26 cellular contexts compared by ENCODE assay signal in the genomic region with DNA sequence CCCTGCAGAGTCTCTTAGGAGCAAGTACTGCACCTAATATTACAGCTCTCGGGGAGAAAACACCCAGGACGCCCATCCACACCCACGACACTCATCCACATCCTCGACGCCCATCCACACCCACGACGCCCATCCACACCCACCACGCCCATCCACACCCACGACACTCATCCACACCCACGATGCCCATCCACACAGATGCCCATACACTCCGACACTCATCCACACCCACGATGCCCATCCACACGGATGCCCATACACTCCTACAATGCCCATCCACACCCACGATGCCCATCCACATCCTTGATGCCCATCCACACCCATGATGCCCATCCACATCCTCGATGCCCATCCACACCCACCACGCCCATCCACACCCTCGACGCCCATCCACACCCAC.
DNase-seq lines count a peak whose midpoint lies in the region; ATAC-seq, FAIRE-seq and TF ChIP-seq lines count a peak whose summit lies in the region.
"Had no signal": no experiment of that assay in that cellular context is flagged by ENCODE, and none has a peak within 500 bp of the region (broad histone marks: within the 10 kb centered on the region; RNA-seq: fewer than 3 reads in every experiment).

No MANE protein-coding gene starts in this region.

- no peak overlapping the region for H3K4me2 ChIP-seq in trophoblast cell (ENCODE audit: low read length)
- H3K4me2 ChIP-seq: GM23338 had no signal

- H4K91ac ChIP-seq in trophoblast cell (ENCODE audit: low read depth, low read length) = no peak overlapping the region

- H3K14ac ChIP-seq in trophoblast cell (ENCODE audit: low read length) = no peak overlapping the region

- no peak overlapping the region for H3K4me3 Mint-ChIP-seq in endothelial cell (ENCODE audit: unreplicated experiment)
- H3K4me3 Mint-ChIP-seq: CD8-positive, alpha-beta T cell; GM23338; H9; HFFc6 had no signal

- no peak overlapping the region for H4K12ac ChIP-seq in trophoblast cell (ENCODE audit: low read depth, low read length)

- no peak overlapping the region for H3K4ac ChIP-seq in trophoblast cell (ENCODE audit: low read depth, low read length)

- H3K27ac ChIP-seq in HEK293 (ENCODE audit: extremely low read depth, low read depth, low read length) (no peak overlapping the region), trophoblast cell (ENCODE audit: low read depth, low read length) (no peak overlapping the region), foreskin keratinocyte (no peak overlapping the region)

- H2BK12ac ChIP-seq in trophoblast cell (ENCODE audit: low read length) = no peak overlapping the region

- CTCF ChIA-PET in HEK293 (lab: Yijun Ruan, JAX) = no interaction called here

- peaks cover 20% of the 10 kb centered on the region for H3K36me3 Mint-ChIP-seq in endothelial cell (ENCODE audit: low read depth, unreplicated experiment)
- H3K36me3 Mint-ChIP-seq: CD8-positive, alpha-beta T cell had no signal

- no peaks in the 10 kb centered on the region for H3K4me1 Mint-ChIP-seq in endothelial cell (ENCODE audit: unreplicated experiment)
- H3K4me1 Mint-ChIP-seq: GM23338 had no signal

- H3K4me1 ChIP-seq in HEK293 (ENCODE audit: control insufficient read depth, insufficient read depth, low read length) (no peaks in the 10 kb centered on the region), trophoblast cell (ENCODE audit: control insufficient read depth in 1 of 2, insufficient read depth in 2 of 2, low read length in 2 of 2) (no peaks in the 10 kb centered on the region), foreskin keratinocyte (no peaks in the 10 kb centered on the region)
- H3K4me1 ChIP-seq: Caco-2 had no signal

- no peak overlapping the region for H3K18ac ChIP-seq in trophoblast cell (ENCODE audit: low read length)

- peak overlapping the region; percentile 53 for H3K27ac Mint-ChIP-seq in endothelial cell (ENCODE audit: unreplicated experiment)
- H3K27ac Mint-ChIP-seq: CD8-positive, alpha-beta T cell; GM23338; HFFc6 had no signal

- peak; percentile 77 for FAIRE-seq in urothelium cell line (lab: Jason Lieb, UNC)
- FAIRE-seq: GM12878 had no signal

- no peak overlapping the region for H2AK5ac ChIP-seq in trophoblast cell (ENCODE audit: low read length)

- H3K9me3 ChIP-seq in HEK293 (ENCODE audit: control insufficient read depth, insufficient read depth, low read depth, low read length) = no peaks in the 10 kb centered on the region
- peaks cover 37% of the 10 kb centered on the region for H3K9me3 ChIP-seq in trophoblast cell (ENCODE audit: insufficient read depth, low read depth, low read length)
- H3K9me3 ChIP-seq: MG63 had no signal

- no peak overlapping the region for H3K9ac ChIP-seq in trophoblast cell (ENCODE audit: low read length)

- no peaks in the 10 kb centered on the region for H3K79me1 ChIP-seq in trophoblast cell (ENCODE audit: low read length)

- no peak overlapping the region for H3K23ac ChIP-seq in trophoblast cell (ENCODE audit: low read length)

- H3K36me3 ChIP-seq in HEK293 (ENCODE audit: control insufficient read depth in 2 of 2, insufficient read depth in 1 of 2, low read length in 2 of 2) (no peaks in the 10 kb centered on the region), trophoblast cell (ENCODE audit: control insufficient read depth in 1 of 2, insufficient read depth in 2 of 2, low read length in 2 of 2) (no peaks in the 10 kb centered on the region)
- H3K36me3 ChIP-seq: MG63 had no signal

- no CpG with 5 or more reads among the region's 18 CpGs for WGBS in trophoblast cell (ENCODE audit: extremely low coverage, insufficient coverage, insufficient read length)

- H3K79me2 ChIP-seq in trophoblast cell (ENCODE audit: control insufficient read depth, insufficient read depth, low read length, poor library complexity) = no peaks in the 10 kb centered on the region

- no peak overlapping the region for H4K8ac ChIP-seq in trophoblast cell (ENCODE audit: low read depth, low read length)

- DNase-seq in endothelial cell (ENCODE audit: low spot score) (no peak), trophoblast cell (no peak), urothelium cell line (ENCODE audit: low spot score) (no peak), foreskin keratinocyte (no peak), NCI-H2029 treated with DMSO at 0.1 percent for 48 hours (lab: John Stamatoyannopoulos, UW) (no peak)
- DNase-seq: C1 segment of cervical spinal cord; CD8-positive, alpha-beta T cell; DMS79; EL; GDM1; H9; HFFc6; IMR-90; KG1; MG63; NCI-H1105 treated with DMSO at 0.1 percent for 48 hours; NCI-H2029; NCI-H2227 treated with DMSO at 0.1 percent for 48 hours; NCI-H526 treated with DMSO at 0.1 percent for 48 hours; RPMI8226; SHP77 had no signal

- no peak overlapping the region for H2BK120ac ChIP-seq in trophoblast cell (ENCODE audit: insufficient read depth, low read length, poor library complexity)

- H2BK5ac ChIP-seq in trophoblast cell (ENCODE audit: low read depth, low read length, poor library complexity) = no peak overlapping the region

- H3K27me3 ChIP-seq in trophoblast cell (ENCODE audit: insufficient read depth, low read length) = no peaks in the 10 kb centered on the region
- H3K27me3 ChIP-seq in foreskin keratinocyte = no peaks in the 10 kb centered on the region
- H3K27me3 ChIP-seq: MG63 had no signal

- peaks cover 48% of the 10 kb centered on the region for H3K9me3 Mint-ChIP-seq in endothelial cell (ENCODE audit: unreplicated experiment)

- H2AFZ ChIP-seq in trophoblast cell (ENCODE audit: insufficient read depth, low read length, poor library complexity) = no peak overlapping the region
- H2AFZ ChIP-seq: GM23338 had no signal

- ATAC-seq in HG02981 (IDR thresholded peaks at IDR 0.05; ENCODE audit: unreplicated experiment) (no peak), foreskin keratinocyte (no peak)
- ATAC-seq: CD8-positive, alpha-beta T cell; GM12878; GM23338 had no signal

- POLR2A ChIA-PET in HEK293 (lab: Yijun Ruan, JAX) = no interaction called here

- H3K4me3 ChIP-seq in HEK293 (ENCODE audit: low read depth, low read length) (no peak overlapping the region), trophoblast cell (ENCODE audit: low read depth, low read length) (peak overlapping the region; percentile 12)
- H3K4me3 ChIP-seq: GM12878, GM23338, MG63 had no signal

- no peak for TF ChIP-seq CTCF in HEK293 (tag by site-specific recombination; IDR thresholded peaks at IDR 0.05)
- no peak for TF ChIP-seq CTCF in endothelial cell (IDR thresholded peaks at IDR 0.05; ENCODE audit: unreplicated experiment)
- TF ChIP-seq CTCF in foreskin keratinocyte (conservative IDR thresholded peaks at IDR 0.05) = no peak

- H3K27me3 Mint-ChIP-seq in endothelial cell (ENCODE audit: unreplicated experiment) = peaks cover 14% of the 10 kb centered on the region

TF ChIP-seq in HEK293, 187 proteins besides CTCF, POLR2A, EP300 and RAD21:
- TF ChIP-seq ZNF175 (tag by site-specific recombination; IDR thresholded peaks at IDR 0.05) (no peak), KLF8 (tag by site-specific recombination; IDR thresholded peaks at IDR 0.05) (peak; percentile 89), ZBTB8A (tag by site-specific recombination; IDR thresholded peaks at IDR 0.05) (peak; percentile 27; the same call in 1 of the 2 replicates)
